ENCODE assay signal across 1 cellular context in genomic region chr18:62584241-62585120, GRCh38.
TF ChIP-seq lines count a peak whose summit lies in the region.

No MANE protein-coding gene starts in this region.

TF ChIP-seq in H1, 55 proteins besides CTCF, POLR2A, EP300 and RAD21 (continued from another document):
- TF ChIP-seq, protein P1, sequence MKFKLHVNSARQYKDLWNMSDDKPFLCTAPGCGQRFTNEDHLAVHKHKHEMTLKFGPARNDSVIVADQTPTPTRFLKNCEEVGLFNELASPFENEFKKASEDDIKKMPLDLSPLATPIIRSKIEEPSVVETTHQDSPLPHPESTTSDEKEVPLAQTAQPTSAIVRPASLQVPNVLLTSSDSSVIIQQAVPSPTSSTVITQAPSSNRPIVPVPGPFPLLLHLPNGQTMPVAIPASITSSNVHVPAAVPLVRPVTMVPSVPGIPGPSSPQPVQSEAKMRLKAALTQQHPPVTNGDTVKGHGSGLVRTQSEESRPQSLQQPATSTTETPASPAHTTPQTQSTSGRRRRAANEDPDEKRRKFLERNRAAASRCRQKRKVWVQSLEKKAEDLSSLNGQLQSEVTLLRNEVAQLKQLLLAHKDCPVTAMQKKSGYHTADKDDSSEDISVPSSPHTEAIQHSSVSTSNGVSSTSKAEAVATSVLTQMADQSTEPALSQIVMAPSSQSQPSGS (IDR thresholded peaks at IDR 0.05; ENCODE audit: low read length) = peak; percentile 39; the same call in 1 of the 2 replicates
- peak; percentile 84 for TF ChIP-seq ASH2L (IDR thresholded peaks at IDR 0.05; ENCODE audit: low read length)
